8 cellular contexts compared by ENCODE assay signal in the genomic region with DNA sequence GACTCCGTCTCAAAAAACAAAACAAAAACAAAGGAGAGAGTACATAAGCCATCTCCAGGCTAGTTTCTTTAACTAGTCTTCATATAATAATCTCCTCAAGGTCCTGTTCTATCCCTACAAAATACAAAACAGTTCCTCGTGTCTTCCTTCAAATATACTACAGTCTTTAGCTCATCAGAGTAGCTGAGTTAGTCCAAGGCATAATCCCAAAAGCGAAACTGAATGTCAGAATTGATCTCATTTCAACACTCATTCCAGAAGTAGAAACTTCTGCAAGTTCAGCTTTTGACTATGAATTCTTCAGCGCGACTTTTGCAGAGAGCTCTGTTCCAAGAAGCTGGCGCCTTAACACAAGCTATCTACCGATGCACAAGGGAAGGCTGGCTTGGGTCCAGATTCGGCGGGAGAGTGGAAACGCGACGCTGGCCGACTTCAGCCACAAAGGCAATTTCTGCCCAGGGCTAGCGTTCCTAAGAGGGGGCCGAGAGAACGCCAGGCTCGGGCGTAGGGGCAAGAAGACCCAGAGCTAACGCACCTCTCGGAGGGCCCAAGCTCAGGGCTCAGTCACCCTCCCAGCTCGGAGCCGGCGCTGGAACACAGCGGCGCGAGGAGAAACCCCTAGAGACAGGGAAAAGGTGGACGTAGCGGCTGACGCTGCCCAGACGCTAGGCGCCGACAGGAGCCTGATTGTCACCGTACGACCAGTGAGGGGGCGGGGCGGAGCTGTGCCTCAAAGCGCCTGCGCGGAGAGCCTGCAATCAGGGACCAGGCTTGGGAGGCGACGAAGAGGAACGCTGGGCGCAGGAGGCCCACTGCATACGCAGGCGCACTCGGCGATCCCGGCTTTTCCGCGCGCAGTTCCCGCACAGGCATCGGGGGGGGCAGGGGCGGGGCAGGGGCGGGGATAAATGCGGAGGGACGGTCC. TPM values are rescaled to one million over a fixed set of nuclear protein-coding genes. Genes with fewer than 3 reads are reported as not detected.
A peak's percentile ranks its signal among the peaks of the same experiment; 100 is the strongest.
DNase-seq lines count a peak whose midpoint lies in the region; ATAC-seq and TF ChIP-seq lines count a peak whose summit lies in the region.

No MANE protein-coding gene starts in this region.

- H3K4me1 ChIP-seq in right cardiac atrium (ENCODE audit: control insufficient read depth, insufficient read depth, low read length) (peaks cover 3% of the 10 kb centered on the region), uterus (peaks cover 4 to 10% of the 10 kb centered on the region in 2 donors)

- intact Hi-C loops in right cardiac atrium (cut with DNase I) = no loop called here
- intact Hi-C loops in uterus (cut with DNase I; ENCODE audit: low total_unique reads) = no loop called here

- peak overlapping the region; percentile 100 for H3K4me3 Mint-ChIP-seq in T-helper 17 cell

- H3K27ac Mint-ChIP-seq in T-helper 17 cell = peak overlapping the region; percentile 97

- no peaks in the 10 kb centered on the region for H3K27me3 Mint-ChIP-seq in T-helper 17 cell

- H3K4me3 ChIP-seq in right cardiac atrium (ENCODE audit: low read length) (peak overlapping the region; percentile 72), uterus (peak overlapping the region; percentile 57 to 94)

- H3K27me3 ChIP-seq in right cardiac atrium (ENCODE audit: control insufficient read depth, insufficient read depth) = no peaks in the 10 kb centered on the region
- no peaks in the 10 kb centered on the region for H3K27me3 ChIP-seq in uterus

- H3K9me3 ChIP-seq in T-helper 17 cell (ENCODE audit: control insufficient read depth, low read length, poor library complexity, severe bottlenecking) (no peaks in the 10 kb centered on the region), right cardiac atrium (ENCODE audit: control insufficient read depth, low read length) (no peaks in the 10 kb centered on the region), uterus (no peaks in the 10 kb centered on the region)

- peak; percentile 90 to 95 for TF ChIP-seq POLR2A in uterus (IDR thresholded peaks at IDR 0.05)

- peaks cover 5% of the 10 kb centered on the region for H3K36me3 Mint-ChIP-seq in T-helper 17 cell (ENCODE audit: low read depth)

- WGBS in right cardiac atrium = under 1% methylated on average over 57 of the region's 57 CpGs

- peak in 1 of 4 experiments; percentile 11 for TF ChIP-seq CTCF in uterus (IDR thresholded peaks at IDR 0.05)

- H3K27ac ChIP-seq in right cardiac atrium (ENCODE audit: low read length) (peak overlapping the region; percentile 95), uterus (peak overlapping the region; percentile 95 to 98)

- DNase-seq in NCI-H1694 treated with DMSO at 0.1 percent for 48 hours (lab: John Stamatoyannopoulos, UW) (peak; percentile 93), T-helper 17 cell (peak; percentile 95 to 98 (median 97)), anterior cingulate cortex (lab: John Stamatoyannopoulos, UW) (peak; percentile 84 to 100 (median 98)), right cardiac atrium (peak; percentile 100), pulmonary artery endothelial cell (ENCODE audit: low read depth, low spot score) (peak; percentile 93), uterus (peak; percentile 99 to 100)

- ATAC-seq in GM18499 (IDR thresholded peaks at IDR 0.05; ENCODE audit: insufficient read depth, unreplicated experiment) = peak; percentile 70
- peak; percentile 79 for ATAC-seq in HG02938 (IDR thresholded peaks at IDR 0.05; ENCODE audit: unreplicated experiment)
- peak; percentile 95 for ATAC-seq in T-helper 17 cell
- ATAC-seq in right cardiac atrium = peak; percentile 98

- no peaks in the 10 kb centered on the region for H3K36me3 ChIP-seq in uterus

- peaks cover 45% of the 10 kb centered on the region for H3K4me1 Mint-ChIP-seq in T-helper 17 cell

RNA-seq across cellular contexts. Expression of gene HSDL2, which starts 0.5 kb away (rescaled TPM):
- total RNA-seq in T-helper 17 cell (10 to 100 TPM in 1 of 2 donors, 1 to 10 TPM in 1; 7.9 to 10.1 TPM), right cardiac atrium (100 to 1,000 TPM; 102 to 120 (median 111) TPM), pulmonary artery endothelial cell (22.9 and 30.9 TPM in 2 replicates), uterus (10 to 100 TPM; 12.6 to 55.1 (median 39.1) TPM)
- 87.6 TPM for polyA plus RNA-seq in right cardiac atrium

RNA-seq across cellular contexts. Expression of gene PTBP3, which starts 46.0 kb away (rescaled TPM):
- total RNA-seq in T-helper 17 cell = 100 to 1,000 TPM; 132 to 140 TPM
- total RNA-seq in right cardiac atrium = 10 to 100 TPM; 15.1 to 19.6 (median 17.3) TPM
- 4.4 TPM for polyA plus RNA-seq in right cardiac atrium
- 39.4 and 49.4 TPM in 2 replicates for total RNA-seq in pulmonary artery endothelial cell
- 10 to 100 TPM; 25.0 to 64.6 (median 36.2) TPM for total RNA-seq in uterus

Comparison
In these comparisons a context has a peak if more than half of its experiments do, and no peak if none do; other contexts are left out.
1. Peak in every context shown above with its lines: DNase-seq, ATAC-seq, H3K4me3 ChIP-seq and H3K27ac ChIP-seq.